13 cellular contexts compared by ENCODE assay signal in genomic region chr14:61433169-61433568, GRCh38.
DNase-seq lines count a peak whose midpoint lies in the region; ATAC-seq and TF ChIP-seq lines count a peak whose summit lies in the region.
"Had no signal": no experiment of that assay in that cellular context is flagged by ENCODE, and none has a peak within 500 bp of the region (broad histone marks: within the 10 kb centered on the region; RNA-seq: fewer than 3 reads in every experiment).

No MANE protein-coding gene starts in this region.

- no peaks in the 10 kb centered on the region for H3K9me3 Mint-ChIP-seq in activated naive CD4-positive, alpha-beta T cell treated with anti-CD3 and anti-CD28 coated beads, Interleukin-2, amount 10 ng/mL, durations not matched to agents 7 days and 5 days
- no peaks in the 10 kb centered on the region for H3K9me3 Mint-ChIP-seq in stimulated activated naive CD8-positive, alpha-beta T cell treated with anti-CD3 and anti-CD28 coated beads, Interleukin-15, amount 100 ng/mL, for 72 hours

- DNase-seq in activated naive CD4-positive, alpha-beta T cell treated with anti-CD3 and anti-CD28 coated beads, Interleukin-2, amount 10 ng/mL, durations not matched to agents 7 days and 5 days: no peak
- DNase-seq in activated naive CD4-positive, alpha-beta T cell (lab: John Stamatoyannopoulos, UW): no peak
- no peak for DNase-seq in epithelial cell of prostate (ENCODE audit: low read depth, low spot score)
- no peak for DNase-seq in stimulated activated naive CD8-positive, alpha-beta T cell treated with anti-CD3 and anti-CD28 coated beads, Interleukin-15, amount 100 ng/mL, for 72 hours
- DNase-seq in posterior vena cava (ENCODE audit: low spot score): no peak
- no peak for DNase-seq in GF-D8 (lab: John Stamatoyannopoulos, UW)
- DNase-seq: activated gamma-delta T cell; C1 segment of cervical spinal cord; NK-92 treated with Interleukin-12 subunit alpha and Interleukin-12 subunit beta, amount 100 ng/mL, for 24 hours; stomach had no signal

- TF ChIP-seq CTCF in VCaP (conservative IDR thresholded peaks at IDR 0.05): no peak

- no peak for ATAC-seq in stimulated activated naive CD8-positive, alpha-beta T cell treated with anti-CD3 and anti-CD28 coated beads, Interleukin-15, amount 100 ng/mL, for 72 hours
- ATAC-seq in HG03432 (IDR thresholded peaks at IDR 0.05; ENCODE audit: unreplicated experiment): no peak

- peak overlapping the region; percentile 19 for H3K4me3 Mint-ChIP-seq in activated naive CD4-positive, alpha-beta T cell treated with anti-CD3 and anti-CD28 coated beads, Interleukin-2, amount 10 ng/mL, durations not matched to agents 7 days and 5 days
- peak overlapping the region; percentile 55 to 81 for H3K4me3 Mint-ChIP-seq in stimulated activated naive CD8-positive, alpha-beta T cell treated with anti-CD3 and anti-CD28 coated beads, Interleukin-15, amount 100 ng/mL, for 72 hours

- H3K27ac Mint-ChIP-seq in activated naive CD4-positive, alpha-beta T cell treated with anti-CD3 and anti-CD28 coated beads, Interleukin-2, amount 10 ng/mL, durations not matched to agents 7 days and 5 days: peak overlapping the region; percentile 81
- peak overlapping the region; percentile 95 to 99 for H3K27ac Mint-ChIP-seq in stimulated activated naive CD8-positive, alpha-beta T cell treated with anti-CD3 and anti-CD28 coated beads, Interleukin-15, amount 100 ng/mL, for 72 hours

- peaks cover 91% of the 10 kb centered on the region for H3K4me1 Mint-ChIP-seq in activated naive CD4-positive, alpha-beta T cell treated with anti-CD3 and anti-CD28 coated beads, Interleukin-2, amount 10 ng/mL, durations not matched to agents 7 days and 5 days
- H3K4me1 Mint-ChIP-seq in stimulated activated naive CD8-positive, alpha-beta T cell treated with anti-CD3 and anti-CD28 coated beads, Interleukin-15, amount 100 ng/mL, for 72 hours: peaks cover 100% of the 10 kb centered on the region

- intact Hi-C loops in posterior vena cava (cut with DNase I): no loop called here

- CTCF ChIA-PET in activated naive CD4-positive, alpha-beta T cell treated with anti-CD3 and anti-CD28 coated beads, Interleukin-2, amount 10 ng/mL, durations not matched to agents 7 days and 5 days (lab: Charles Lee): interaction anchor here (0.7 to 1.6 kb wide), 4 partner anchors 13 to 57 kb away, joined by 3 to 4 read pairs (median 3); no protein-coding TSS in a partner anchor

- H3K27ac ChIP-seq in VCaP (peak overlapping the region; percentile 93; the same call in 1 of the 2 replicates), epithelial cell of prostate (peak overlapping the region; percentile 32)
- H3K27ac ChIP-seq: SJSA1 had no signal

- no peaks in the 10 kb centered on the region for H3K27me3 Mint-ChIP-seq in activated naive CD4-positive, alpha-beta T cell treated with anti-CD3 and anti-CD28 coated beads, Interleukin-2, amount 10 ng/mL, durations not matched to agents 7 days and 5 days
- H3K27me3 Mint-ChIP-seq in stimulated activated naive CD8-positive, alpha-beta T cell treated with anti-CD3 and anti-CD28 coated beads, Interleukin-15, amount 100 ng/mL, for 72 hours: no peaks in the 10 kb centered on the region

- H3K36me3 Mint-ChIP-seq in activated naive CD4-positive, alpha-beta T cell treated with anti-CD3 and anti-CD28 coated beads, Interleukin-2, amount 10 ng/mL, durations not matched to agents 7 days and 5 days: peaks cover 54% of the 10 kb centered on the region
